19 cellular contexts compared by ENCODE assay signal in the genomic region with DNA sequence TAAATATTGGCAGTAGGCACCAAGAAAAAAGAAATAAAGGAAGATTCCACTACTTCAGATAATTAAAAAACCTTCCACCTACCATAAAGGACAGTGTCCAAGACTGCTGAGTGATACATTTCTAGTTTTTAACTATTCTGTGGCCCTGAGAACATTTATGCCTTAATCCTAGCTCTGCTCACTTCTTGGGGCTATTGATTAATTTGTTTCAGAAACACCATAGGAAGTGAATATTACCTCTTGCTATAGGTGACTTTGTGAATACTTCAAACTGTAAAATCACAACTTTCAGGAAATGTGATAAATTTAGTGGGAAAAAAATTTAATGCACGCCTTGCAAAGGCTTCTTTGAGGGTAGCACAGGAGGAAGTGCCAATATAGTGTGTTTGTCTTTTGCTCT. TPM values are rescaled to one million over a fixed set of nuclear protein-coding genes. Genes with fewer than 3 reads are reported as not detected.
A peak's percentile ranks its signal among the peaks of the same experiment; 100 is the strongest.
DNase-seq lines count a peak whose midpoint lies in the region; ATAC-seq and TF ChIP-seq lines count a peak whose summit lies in the region.
"Had no signal": no experiment of that assay in that cellular context is flagged by ENCODE, and none has a peak within 500 bp of the region (broad histone marks: within the 10 kb centered on the region; RNA-seq: fewer than 3 reads in every experiment).

No MANE protein-coding gene starts in this region.

- H3K27ac Mint-ChIP-seq in activated T-helper 1 cell treated with anti-CD3 and anti-CD28 coated beads, Interleukin-12 subunit alpha, Interleukin-12 subunit beta, Interleukin-2, Interleukin-4 antibody, amounts not matched to agents 30 ng/mL and 10 ng/mL and 1 ng/mL, durations not matched to agents 14 hours and 24 hours and 36 hours = peak overlapping the region; percentile 59
- H3K27ac Mint-ChIP-seq: CD4-positive, CD25-positive, alpha-beta regulatory T cell had no signal

- ATAC-seq in HG03139 (IDR thresholded peaks at IDR 0.05; ENCODE audit: unreplicated experiment) = no peak
- ATAC-seq: GM12878 had no signal

- no peaks in the 10 kb centered on the region for H3K9me3 ChIP-seq in mesenchymal stem cell (ENCODE audit: control insufficient read depth, low read length)
- H3K9me3 ChIP-seq in spleen = no peaks in the 10 kb centered on the region
- H3K9me3 ChIP-seq: BE2C, HAP-1 had no signal

- no peaks in the 10 kb centered on the region for H3K9me3 Mint-ChIP-seq in activated T-helper 1 cell treated with anti-CD3 and anti-CD28 coated beads, Interleukin-12 subunit alpha, Interleukin-12 subunit beta, Interleukin-2, Interleukin-4 antibody, amounts not matched to agents 30 ng/mL and 10 ng/mL and 1 ng/mL, durations not matched to agents 14 hours and 24 hours and 36 hours
- H3K9me3 Mint-ChIP-seq: CD4-positive, CD25-positive, alpha-beta regulatory T cell; CD8-positive, alpha-beta memory T cell had no signal

- no peak overlapping the region for H4K8ac ChIP-seq in mesenchymal stem cell (ENCODE audit: low read length)

- no peaks in the 10 kb centered on the region for H3K27me3 Mint-ChIP-seq in activated T-helper 1 cell treated with anti-CD3 and anti-CD28 coated beads, Interleukin-12 subunit alpha, Interleukin-12 subunit beta, Interleukin-2, Interleukin-4 antibody, amounts not matched to agents 30 ng/mL and 10 ng/mL and 1 ng/mL, durations not matched to agents 14 hours and 24 hours and 36 hours (ENCODE audit: insufficient read depth)
- H3K27me3 Mint-ChIP-seq: CD4-positive, CD25-positive, alpha-beta regulatory T cell; CD8-positive, alpha-beta memory T cell had no signal

- 100% methylated on average over 1 of the region's 1 CpG for WGBS in mesenchymal stem cell
- WGBS in spleen, 5 donors = 73 to 84% (median 81%) methylated on average over 1 of the region's 1 CpG

- peaks cover 48% of the 10 kb centered on the region for H3K4me1 ChIP-seq in KMS-11 (ENCODE audit: low read depth, poor library complexity, severe bottlenecking)
- H3K4me1 ChIP-seq in mesenchymal stem cell (ENCODE audit: control insufficient read depth, insufficient read depth, low read depth, low read length) = peaks cover 10% of the 10 kb centered on the region
- peaks cover 0 to 40% (median 2%) of the 10 kb centered on the region in 6 donors for H3K4me1 ChIP-seq in spleen
- H3K4me1 ChIP-seq: BE2C, HAP-1 had no signal

- H3K4me3 Mint-ChIP-seq in activated T-helper 1 cell treated with anti-CD3 and anti-CD28 coated beads, Interleukin-12 subunit alpha, Interleukin-12 subunit beta, Interleukin-2, Interleukin-4 antibody, amounts not matched to agents 30 ng/mL and 10 ng/mL and 1 ng/mL, durations not matched to agents 14 hours and 24 hours and 36 hours = no peak overlapping the region
- H3K4me3 Mint-ChIP-seq: CD8-positive, alpha-beta memory T cell had no signal

- H3K36me3 Mint-ChIP-seq in activated T-helper 1 cell treated with anti-CD3 and anti-CD28 coated beads, Interleukin-12 subunit alpha, Interleukin-12 subunit beta, Interleukin-2, Interleukin-4 antibody, amounts not matched to agents 30 ng/mL and 10 ng/mL and 1 ng/mL, durations not matched to agents 14 hours and 24 hours and 36 hours (ENCODE audit: low read depth) = peaks cover 22% of the 10 kb centered on the region

- DNase-seq in activated T-helper 1 cell treated with anti-CD3 and anti-CD28 coated beads, Interleukin-12 subunit alpha, Interleukin-12 subunit beta, Interleukin-2, Interleukin-4 antibody, amounts not matched to agents 30 ng/mL and 10 ng/mL and 1 ng/mL, durations not matched to agents 14 hours and 24 hours and 36 hours (ENCODE audit: low spot score) = no peak
- DNase-seq in mesenchymal stem cell (no peak), spleen (no peak), cerebellar cortex (ENCODE audit: low spot score) (no peak)
- DNase-seq: ACHN; BE2C; C1 segment of cervical spinal cord; CD4-positive, CD25-positive, alpha-beta regulatory T cell; CD8-positive, alpha-beta memory T cell; COR-L47; DMS 273 treated with DMSO at 0.1 percent for 48 hours; DMS53; DND-41; EL; GM23248 had no signal

- no peak overlapping the region for H3K4ac ChIP-seq in mesenchymal stem cell (ENCODE audit: low read depth in 1 of 2, low read length in 2 of 2)

- H3K36me3 ChIP-seq in KMS-11 (ENCODE audit: insufficient read depth) (no peaks in the 10 kb centered on the region), mesenchymal stem cell (ENCODE audit: control insufficient read depth in 1 of 2, insufficient read depth in 2 of 2, low read depth in 1 of 2, low read length in 2 of 2) (peaks cover 3 to 44% of the 10 kb centered on the region in 2 experiments), spleen (peaks cover 0 to 67% (median 23%) of the 10 kb centered on the region in 6 donors)

- H2AFZ ChIP-seq in KMS-11 (ENCODE audit: low read depth) (no peak overlapping the region), mesenchymal stem cell (ENCODE audit: low read depth, low read length) (no peak overlapping the region)
- H2AFZ ChIP-seq: GM23248 had no signal

- H3K14ac ChIP-seq in mesenchymal stem cell (ENCODE audit: low read length in 2 of 2) = no peak overlapping the region

- no peak overlapping the region for H2BK5ac ChIP-seq in mesenchymal stem cell (ENCODE audit: low read depth, low read length, poor library complexity, severe bottlenecking)

- no peak overlapping the region for H2BK12ac ChIP-seq in mesenchymal stem cell (ENCODE audit: low read length in 2 of 2)

- H3K27ac ChIP-seq in KMS-11 = no peak overlapping the region
- peak overlapping the region; percentile 94 for H3K27ac ChIP-seq in mesenchymal stem cell (ENCODE audit: low read length, poor library complexity, severe bottlenecking)
- H3K27ac ChIP-seq in spleen = no peak overlapping the region
- H3K27ac ChIP-seq: GM23248 had no signal

- H3K79me2 ChIP-seq in KMS-11 (ENCODE audit: insufficient read depth, low read depth) = no peaks in the 10 kb centered on the region; the same call in 1 of the 2 replicates

- H3K27me3 ChIP-seq in KMS-11 (ENCODE audit: insufficient read depth, low read depth) (no peaks in the 10 kb centered on the region), mesenchymal stem cell (ENCODE audit: control insufficient read depth in 1 of 2, insufficient read depth in 1 of 2, low read length in 2 of 2) (no peaks in the 10 kb centered on the region), spleen (replicated peaks in 1 of 7) (no peaks in the 10 kb centered on the region)
- H3K27me3 ChIP-seq: BE2C had no signal

- H3K79me1 ChIP-seq in mesenchymal stem cell (replicated peaks; ENCODE audit: low read length, poor library complexity, severe bottlenecking) = peaks cover 2% of the 10 kb centered on the region

- no peaks in the 10 kb centered on the region for H4K20me1 ChIP-seq in KMS-11 (ENCODE audit: insufficient read depth)

- peaks cover 35% of the 10 kb centered on the region for H3K4me1 Mint-ChIP-seq in activated T-helper 1 cell treated with anti-CD3 and anti-CD28 coated beads, Interleukin-12 subunit alpha, Interleukin-12 subunit beta, Interleukin-2, Interleukin-4 antibody, amounts not matched to agents 30 ng/mL and 10 ng/mL and 1 ng/mL, durations not matched to agents 14 hours and 24 hours and 36 hours (ENCODE audit: low read depth)

- no peak overlapping the region for H3K23ac ChIP-seq in mesenchymal stem cell (ENCODE audit: low read length in 2 of 2)

- H3K4me2 ChIP-seq in KMS-11 (peak overlapping the region; percentile 46; the same call in 1 of the 2 replicates), mesenchymal stem cell (ENCODE audit: low read length, poor library complexity, severe bottlenecking) (no peak overlapping the region)

- H2AK5ac ChIP-seq in mesenchymal stem cell (ENCODE audit: low read length, severe bottlenecking) = no peak overlapping the region

- intact Hi-C loops in activated T-helper 1 cell treated with anti-CD3 and anti-CD28 coated beads, Interleukin-12 subunit alpha, Interleukin-12 subunit beta, Interleukin-2, Interleukin-4 antibody, amounts not matched to agents 30 ng/mL and 10 ng/mL and 1 ng/mL, durations not matched to agents 14 hours and 24 hours and 36 hours (cut with micrococcal nuclease) = no loop called here
- intact Hi-C loops in spleen (cut with DNase I; ENCODE audit: low total_unique reads) = loop anchor here (10.0 kb wide), 1 partner anchor 366 kb away; no protein-coding TSS in a partner anchor

- TF ChIP-seq CTCF in KMS-11 (conservative IDR thresholded peaks at IDR 0.05; ENCODE audit: low read depth, low read length) (no peak), spleen (IDR thresholded peaks at IDR 0.05 in 8 of 11, conservative IDR thresholded peaks at IDR 0.05 in 3 of 11) (no peak)

- TF ChIP-seq POLR2A in spleen (IDR thresholded peaks at IDR 0.05) = no peak

- no peak overlapping the region for H3K18ac ChIP-seq in mesenchymal stem cell (ENCODE audit: low read depth in 1 of 2, low read length in 2 of 2)

- H4K91ac ChIP-seq in mesenchymal stem cell (ENCODE audit: low read length) = no peak overlapping the region

- no peak overlapping the region for H2BK15ac ChIP-seq in mesenchymal stem cell (ENCODE audit: low read depth, poor library complexity, severe bottlenecking)

- no peak overlapping the region for H3K4me3 ChIP-seq in KMS-11 (IDR thresholded peaks at IDR 0.05; ENCODE audit: insufficient read depth, low read depth, low read length)
- H3K4me3 ChIP-seq in mesenchymal stem cell (ENCODE audit: insufficient read depth in 1 of 2, low read depth in 1 of 2, low read length in 2 of 2) = no peak overlapping the region
- H3K4me3 ChIP-seq in spleen = no peak overlapping the region
- H3K4me3 ChIP-seq: GM12878, GM23248, HAP-1 had no signal

- H2BK120ac ChIP-seq in mesenchymal stem cell (ENCODE audit: low read depth, low read length) = no peak overlapping the region

- H3K9ac ChIP-seq in KMS-11 = no peak overlapping the region
- H3K9ac ChIP-seq in mesenchymal stem cell (ENCODE audit: low read length) = peak overlapping the region; percentile 5
- H3K9ac ChIP-seq: GM23248 had no signal

RNA-seq across cellular contexts. Expression of a gene that starts 35.2 kb away (rescaled TPM):
- total RNA-seq in activated T-helper 1 cell treated with anti-CD3 and anti-CD28 coated beads, Interleukin-12 subunit alpha, Interleukin-12 subunit beta, Interleukin-2, Interleukin-4 antibody, amounts not matched to agents 30 ng/mL and 10 ng/mL and 1 ng/mL, durations not matched to agents 14 hours and 24 hours and 36 hours = 65.7 and 66.1 TPM in 2 replicates
- 19.0 TPM for polyA plus RNA-seq in mesenchymal stem cell (2013, experiment 1 of 2)
- 18.1 TPM for polyA plus RNA-seq in mesenchymal stem cell (2013, experiment 2 of 2)
- total RNA-seq in spleen = 10 to 100 TPM; 21.5 to 42.9 (median 32.6) TPM
- 1 to 10 TPM; 3.9 to 8.3 (median 4.4) TPM for polyA plus RNA-seq in spleen

RNA-seq across cellular contexts. Expression of a gene that starts 57.8 kb away (rescaled TPM):
- total RNA-seq in activated T-helper 1 cell treated with anti-CD3 and anti-CD28 coated beads, Interleukin-12 subunit alpha, Interleukin-12 subunit beta, Interleukin-2, Interleukin-4 antibody, amounts not matched to agents 30 ng/mL and 10 ng/mL and 1 ng/mL, durations not matched to agents 14 hours and 24 hours and 36 hours = 43.7 and 44.7 TPM in 2 replicates
- polyA plus RNA-seq in mesenchymal stem cell (2013, experiment 1 of 2) = 71.1 TPM
- polyA plus RNA-seq in mesenchymal stem cell (2013, experiment 2 of 2) = 70.1 TPM
- 10 to 100 TPM; 15.5 to 28.0 (median 23.5) TPM for total RNA-seq in spleen
- polyA plus RNA-seq in spleen = 10 to 100 TPM; 18.6 to 27.7 (median 24.7) TPM
